Comparison of ENCODE assay signal across 1 cellular context in genomic region chr4:777520-778262, GRCh38.
TF ChIP-seq lines count a peak whose summit lies in the region.

No MANE protein-coding gene starts in this region.

TF ChIP-seq in HepG2, 621 proteins besides CTCF, POLR2A, EP300 and RAD21 (continued from another document and continues in another):
- TF ChIP-seq, protein P1, sequence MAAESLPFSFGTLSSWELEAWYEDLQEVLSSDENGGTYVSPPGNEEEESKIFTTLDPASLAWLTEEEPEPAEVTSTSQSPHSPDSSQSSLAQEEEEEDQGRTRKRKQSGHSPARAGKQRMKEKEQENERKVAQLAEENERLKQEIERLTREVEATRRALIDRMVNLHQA (CRISPR knock-in tag; IDR thresholded peaks at IDR 0.05), result no peak
- TF ChIP-seq, protein P2, sequence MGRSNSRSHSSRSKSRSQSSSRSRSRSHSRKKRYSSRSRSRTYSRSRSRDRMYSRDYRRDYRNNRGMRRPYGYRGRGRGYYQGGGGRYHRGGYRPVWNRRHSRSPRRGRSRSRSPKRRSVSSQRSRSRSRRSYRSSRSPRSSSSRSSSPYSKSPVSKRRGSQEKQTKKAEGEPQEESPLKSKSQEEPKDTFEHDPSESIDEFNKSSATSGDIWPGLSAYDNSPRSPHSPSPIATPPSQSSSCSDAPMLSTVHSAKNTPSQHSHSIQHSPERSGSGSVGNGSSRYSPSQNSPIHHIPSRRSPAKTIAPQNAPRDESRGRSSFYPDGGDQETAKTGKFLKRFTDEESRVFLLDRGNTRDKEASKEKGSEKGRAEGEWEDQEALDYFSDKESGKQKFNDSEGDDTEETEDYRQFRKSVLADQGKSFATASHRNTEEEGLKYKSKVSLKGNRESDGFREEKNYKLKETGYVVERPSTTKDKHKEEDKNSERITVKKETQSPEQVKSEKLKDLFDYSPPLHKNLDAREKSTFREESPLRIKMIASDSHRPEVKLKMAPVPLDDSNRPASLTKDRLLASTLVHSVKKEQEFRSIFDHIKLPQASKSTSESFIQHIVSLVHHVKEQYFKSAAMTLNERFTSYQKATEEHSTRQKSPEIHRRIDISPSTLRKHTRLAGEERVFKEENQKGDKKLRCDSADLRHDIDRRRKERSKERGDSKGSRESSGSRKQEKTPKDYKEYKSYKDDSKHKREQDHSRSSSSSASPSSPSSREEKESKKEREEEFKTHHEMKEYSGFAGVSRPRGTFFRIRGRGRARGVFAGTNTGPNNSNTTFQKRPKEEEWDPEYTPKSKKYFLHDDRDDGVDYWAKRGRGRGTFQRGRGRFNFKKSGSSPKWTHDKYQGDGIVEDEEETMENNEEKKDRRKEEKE (IDR thresholded peaks at IDR 0.05), result no peak
- no peak for TF ChIP-seq SOX6 (IDR thresholded peaks at IDR 0.05)
- peak; percentile 60 for TF ChIP-seq SOX6 (CRISPR knock-in tag; IDR thresholded peaks at IDR 0.05)
- TF ChIP-seq CREB1 (IDR thresholded peaks at IDR 0.05), result no peak
- peak; percentile 46; the same call in 1 of the 2 replicates for TF ChIP-seq CREB1 (CRISPR knock-in tag; IDR thresholded peaks at IDR 0.05)
- peak; percentile 18; the same call in 1 of the 2 replicates for TF ChIP-seq TBX2 (CRISPR knock-in tag; IDR thresholded peaks at IDR 0.05; ENCODE audit: borderline replicate concordance)
- 0 out of 2 replicates have a peak, but pooled peaks have one; percentile 36 for TF ChIP-seq AFF4 (CRISPR knock-in tag; IDR thresholded peaks at IDR 0.05)
- no peak for TF ChIP-seq FIP1L1 (IDR thresholded peaks at IDR 0.05; ENCODE audit: borderline replicate concordance, insufficient read depth, low read depth, low read length)
- TF ChIP-seq RBFOX2 (IDR thresholded peaks at IDR 0.05; ENCODE audit: low read depth, low read length), result peak; percentile 39; the same call in 1 of the 2 replicates
- peak; percentile 47; the same call in 1 of the 2 replicates for TF ChIP-seq POLR2AphosphoS5 (IDR thresholded peaks at IDR 0.05; ENCODE audit: low read depth, low read length)
- TF ChIP-seq, protein P3, sequence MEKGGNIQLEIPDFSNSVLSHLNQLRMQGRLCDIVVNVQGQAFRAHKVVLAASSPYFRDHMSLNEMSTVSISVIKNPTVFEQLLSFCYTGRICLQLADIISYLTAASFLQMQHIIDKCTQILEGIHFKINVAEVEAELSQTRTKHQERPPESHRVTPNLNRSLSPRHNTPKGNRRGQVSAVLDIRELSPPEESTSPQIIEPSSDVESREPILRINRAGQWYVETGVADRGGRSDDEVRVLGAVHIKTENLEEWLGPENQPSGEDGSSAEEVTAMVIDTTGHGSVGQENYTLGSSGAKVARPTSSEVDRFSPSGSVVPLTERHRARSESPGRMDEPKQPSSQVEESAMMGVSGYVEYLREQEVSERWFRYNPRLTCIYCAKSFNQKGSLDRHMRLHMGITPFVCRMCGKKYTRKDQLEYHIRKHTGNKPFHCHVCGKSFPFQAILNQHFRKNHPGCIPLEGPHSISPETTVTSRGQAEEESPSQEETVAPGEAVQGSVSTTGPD (CRISPR knock-in tag; IDR thresholded peaks at IDR 0.05), result 0 out of 2 replicates have a peak, but pooled peaks have one; percentile 15
- TF ChIP-seq BCL6 (CRISPR knock-in tag; IDR thresholded peaks at IDR 0.05), result 0 out of 2 replicates have a peak, but pooled peaks have one; percentile 10
- TF ChIP-seq, protein P4, sequence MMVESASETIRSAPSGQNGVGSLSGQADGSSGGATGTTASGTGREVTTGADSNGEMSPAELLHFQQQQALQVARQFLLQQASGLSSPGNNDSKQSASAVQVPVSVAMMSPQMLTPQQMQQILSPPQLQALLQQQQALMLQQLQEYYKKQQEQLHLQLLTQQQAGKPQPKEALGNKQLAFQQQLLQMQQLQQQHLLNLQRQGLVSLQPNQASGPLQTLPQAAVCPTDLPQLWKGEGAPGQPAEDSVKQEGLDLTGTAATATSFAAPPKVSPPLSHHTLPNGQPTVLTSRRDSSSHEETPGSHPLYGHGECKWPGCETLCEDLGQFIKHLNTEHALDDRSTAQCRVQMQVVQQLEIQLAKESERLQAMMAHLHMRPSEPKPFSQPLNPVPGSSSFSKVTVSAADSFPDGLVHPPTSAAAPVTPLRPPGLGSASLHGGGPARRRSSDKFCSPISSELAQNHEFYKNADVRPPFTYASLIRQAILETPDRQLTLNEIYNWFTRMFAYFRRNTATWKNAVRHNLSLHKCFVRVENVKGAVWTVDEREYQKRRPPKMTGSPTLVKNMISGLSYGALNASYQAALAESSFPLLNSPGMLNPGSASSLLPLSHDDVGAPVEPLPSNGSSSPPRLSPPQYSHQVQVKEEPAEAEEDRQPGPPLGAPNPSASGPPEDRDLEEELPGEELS (CRISPR knock-in tag; IDR thresholded peaks at IDR 0.05), result peak; percentile 60; the same call in 1 of the 2 replicates
- TF ChIP-seq NR2F1 (CRISPR knock-in tag; IDR thresholded peaks at IDR 0.05), result peak in 1 of 2 experiments; percentile 24; a peak in 1 of 4 replicates
- TF ChIP-seq PHF21A (CRISPR knock-in tag; IDR thresholded peaks at IDR 0.05), result peak; percentile 28; the same call in 1 of the 2 replicates
- TF ChIP-seq, protein P5, sequence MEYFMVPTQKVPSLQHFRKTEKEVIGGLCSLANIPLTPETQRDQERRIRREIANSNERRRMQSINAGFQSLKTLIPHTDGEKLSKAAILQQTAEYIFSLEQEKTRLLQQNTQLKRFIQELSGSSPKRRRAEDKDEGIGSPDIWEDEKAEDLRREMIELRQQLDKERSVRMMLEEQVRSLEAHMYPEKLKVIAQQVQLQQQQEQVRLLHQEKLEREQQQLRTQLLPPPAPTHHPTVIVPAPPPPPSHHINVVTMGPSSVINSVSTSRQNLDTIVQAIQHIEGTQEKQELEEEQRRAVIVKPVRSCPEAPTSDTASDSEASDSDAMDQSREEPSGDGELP (IDR thresholded peaks at IDR 0.05; ENCODE audit: borderline replicate concordance, low read depth), result peak; percentile 66; the same call in 1 of the 2 replicates
- peak; percentile 33; the same call in 1 of the 2 replicates for TF ChIP-seq HDAC2 (CRISPR knock-in tag; IDR thresholded peaks at IDR 0.05)
- TF ChIP-seq ZSCAN31 (CRISPR knock-in tag; IDR thresholded peaks at IDR 0.05; ENCODE audit: low read depth), result 0 out of 2 replicates have a peak, but pooled peaks have one; percentile 53
- TF ChIP-seq SAP130 (CRISPR knock-in tag; IDR thresholded peaks at IDR 0.05; ENCODE audit: low read depth), result peak; percentile 81
- 0 out of 2 replicates have a peak, but pooled peaks have one; percentile 52 for TF ChIP-seq ZMYM3 (CRISPR knock-in tag; IDR thresholded peaks at IDR 0.05)
- TF ChIP-seq, protein P6, sequence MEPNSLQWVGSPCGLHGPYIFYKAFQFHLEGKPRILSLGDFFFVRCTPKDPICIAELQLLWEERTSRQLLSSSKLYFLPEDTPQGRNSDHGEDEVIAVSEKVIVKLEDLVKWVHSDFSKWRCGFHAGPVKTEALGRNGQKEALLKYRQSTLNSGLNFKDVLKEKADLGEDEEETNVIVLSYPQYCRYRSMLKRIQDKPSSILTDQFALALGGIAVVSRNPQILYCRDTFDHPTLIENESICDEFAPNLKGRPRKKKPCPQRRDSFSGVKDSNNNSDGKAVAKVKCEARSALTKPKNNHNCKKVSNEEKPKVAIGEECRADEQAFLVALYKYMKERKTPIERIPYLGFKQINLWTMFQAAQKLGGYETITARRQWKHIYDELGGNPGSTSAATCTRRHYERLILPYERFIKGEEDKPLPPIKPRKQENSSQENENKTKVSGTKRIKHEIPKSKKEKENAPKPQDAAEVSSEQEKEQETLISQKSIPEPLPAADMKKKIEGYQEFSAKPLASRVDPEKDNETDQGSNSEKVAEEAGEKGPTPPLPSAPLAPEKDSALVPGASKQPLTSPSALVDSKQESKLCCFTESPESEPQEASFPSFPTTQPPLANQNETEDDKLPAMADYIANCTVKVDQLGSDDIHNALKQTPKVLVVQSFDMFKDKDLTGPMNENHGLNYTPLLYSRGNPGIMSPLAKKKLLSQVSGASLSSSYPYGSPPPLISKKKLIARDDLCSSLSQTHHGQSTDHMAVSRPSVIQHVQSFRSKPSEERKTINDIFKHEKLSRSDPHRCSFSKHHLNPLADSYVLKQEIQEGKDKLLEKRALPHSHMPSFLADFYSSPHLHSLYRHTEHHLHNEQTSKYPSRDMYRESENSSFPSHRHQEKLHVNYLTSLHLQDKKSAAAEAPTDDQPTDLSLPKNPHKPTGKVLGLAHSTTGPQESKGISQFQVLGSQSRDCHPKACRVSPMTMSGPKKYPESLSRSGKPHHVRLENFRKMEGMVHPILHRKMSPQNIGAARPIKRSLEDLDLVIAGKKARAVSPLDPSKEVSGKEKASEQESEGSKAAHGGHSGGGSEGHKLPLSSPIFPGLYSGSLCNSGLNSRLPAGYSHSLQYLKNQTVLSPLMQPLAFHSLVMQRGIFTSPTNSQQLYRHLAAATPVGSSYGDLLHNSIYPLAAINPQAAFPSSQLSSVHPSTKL (CRISPR knock-in tag; IDR thresholded peaks at IDR 0.05), result peak; percentile 36; the same call in 1 of the 2 replicates
- no peak for TF ChIP-seq KDM2A (CRISPR knock-in tag; IDR thresholded peaks at IDR 0.05; ENCODE audit: borderline replicate concordance, low read depth)
- TF ChIP-seq, protein P7, sequence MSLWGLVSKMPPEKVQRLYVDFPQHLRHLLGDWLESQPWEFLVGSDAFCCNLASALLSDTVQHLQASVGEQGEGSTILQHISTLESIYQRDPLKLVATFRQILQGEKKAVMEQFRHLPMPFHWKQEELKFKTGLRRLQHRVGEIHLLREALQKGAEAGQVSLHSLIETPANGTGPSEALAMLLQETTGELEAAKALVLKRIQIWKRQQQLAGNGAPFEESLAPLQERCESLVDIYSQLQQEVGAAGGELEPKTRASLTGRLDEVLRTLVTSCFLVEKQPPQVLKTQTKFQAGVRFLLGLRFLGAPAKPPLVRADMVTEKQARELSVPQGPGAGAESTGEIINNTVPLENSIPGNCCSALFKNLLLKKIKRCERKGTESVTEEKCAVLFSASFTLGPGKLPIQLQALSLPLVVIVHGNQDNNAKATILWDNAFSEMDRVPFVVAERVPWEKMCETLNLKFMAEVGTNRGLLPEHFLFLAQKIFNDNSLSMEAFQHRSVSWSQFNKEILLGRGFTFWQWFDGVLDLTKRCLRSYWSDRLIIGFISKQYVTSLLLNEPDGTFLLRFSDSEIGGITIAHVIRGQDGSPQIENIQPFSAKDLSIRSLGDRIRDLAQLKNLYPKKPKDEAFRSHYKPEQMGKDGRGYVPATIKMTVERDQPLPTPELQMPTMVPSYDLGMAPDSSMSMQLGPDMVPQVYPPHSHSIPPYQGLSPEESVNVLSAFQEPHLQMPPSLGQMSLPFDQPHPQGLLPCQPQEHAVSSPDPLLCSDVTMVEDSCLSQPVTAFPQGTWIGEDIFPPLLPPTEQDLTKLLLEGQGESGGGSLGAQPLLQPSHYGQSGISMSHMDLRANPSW (CRISPR knock-in tag; IDR thresholded peaks at IDR 0.05; ENCODE audit: borderline replicate concordance), result 0 out of 2 replicates have a peak, but pooled peaks have one; percentile 73
- TF ChIP-seq TCF7 (IDR thresholded peaks at IDR 0.05; ENCODE audit: low read depth), result peak; percentile 79
- TF ChIP-seq, protein P8, sequence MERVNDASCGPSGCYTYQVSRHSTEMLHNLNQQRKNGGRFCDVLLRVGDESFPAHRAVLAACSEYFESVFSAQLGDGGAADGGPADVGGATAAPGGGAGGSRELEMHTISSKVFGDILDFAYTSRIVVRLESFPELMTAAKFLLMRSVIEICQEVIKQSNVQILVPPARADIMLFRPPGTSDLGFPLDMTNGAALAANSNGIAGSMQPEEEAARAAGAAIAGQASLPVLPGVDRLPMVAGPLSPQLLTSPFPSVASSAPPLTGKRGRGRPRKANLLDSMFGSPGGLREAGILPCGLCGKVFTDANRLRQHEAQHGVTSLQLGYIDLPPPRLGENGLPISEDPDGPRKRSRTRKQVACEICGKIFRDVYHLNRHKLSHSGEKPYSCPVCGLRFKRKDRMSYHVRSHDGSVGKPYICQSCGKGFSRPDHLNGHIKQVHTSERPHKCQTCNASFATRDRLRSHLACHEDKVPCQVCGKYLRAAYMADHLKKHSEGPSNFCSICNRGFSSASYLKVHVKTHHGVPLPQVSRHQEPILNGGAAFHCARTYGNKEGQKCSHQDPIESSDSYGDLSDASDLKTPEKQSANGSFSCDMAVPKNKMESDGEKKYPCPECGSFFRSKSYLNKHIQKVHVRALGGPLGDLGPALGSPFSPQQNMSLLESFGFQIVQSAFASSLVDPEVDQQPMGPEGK (CRISPR knock-in tag; IDR thresholded peaks at IDR 0.05), result 0 out of 2 replicates have a peak, but pooled peaks have one; percentile 38
- peak; percentile 71; the same call in 1 of the 2 replicates for TF ChIP-seq EHMT2 (IDR thresholded peaks at IDR 0.05; ENCODE audit: borderline replicate concordance, low read depth, low read length)
- TF ChIP-seq SOX13 (IDR thresholded peaks at IDR 0.05), result no peak
- peak in 1 of 2 experiments; percentile 66; a peak in 1 of 4 replicates for TF ChIP-seq SOX13 (CRISPR knock-in tag; conservative IDR thresholded peaks at IDR 0.05 in 1 of 2, IDR thresholded peaks at IDR 0.05 in 1 of 2)
- TF ChIP-seq ZNF136 (CRISPR knock-in tag; IDR thresholded peaks at IDR 0.05; ENCODE audit: low read depth), result no peak
- TF ChIP-seq RXRB (CRISPR knock-in tag; IDR thresholded peaks at IDR 0.05; ENCODE audit: borderline replicate concordance), result 0 out of 2 replicates have a peak, but pooled peaks have one; percentile 17
- TF ChIP-seq, protein P9, sequence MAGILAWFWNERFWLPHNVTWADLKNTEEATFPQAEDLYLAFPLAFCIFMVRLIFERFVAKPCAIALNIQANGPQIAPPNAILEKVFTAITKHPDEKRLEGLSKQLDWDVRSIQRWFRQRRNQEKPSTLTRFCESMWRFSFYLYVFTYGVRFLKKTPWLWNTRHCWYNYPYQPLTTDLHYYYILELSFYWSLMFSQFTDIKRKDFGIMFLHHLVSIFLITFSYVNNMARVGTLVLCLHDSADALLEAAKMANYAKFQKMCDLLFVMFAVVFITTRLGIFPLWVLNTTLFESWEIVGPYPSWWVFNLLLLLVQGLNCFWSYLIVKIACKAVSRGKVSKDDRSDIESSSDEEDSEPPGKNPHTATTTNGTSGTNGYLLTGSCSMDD (CRISPR knock-in tag; IDR thresholded peaks at IDR 0.05), result no peak
- TF ChIP-seq ZNF678 (CRISPR knock-in tag; IDR thresholded peaks at IDR 0.05), result no peak
- peak; percentile 96 for TF ChIP-seq ZNF644 (CRISPR knock-in tag; IDR thresholded peaks at IDR 0.05; ENCODE audit: low read depth)
